1 cellular context compared by ENCODE assay signal in the genomic region with DNA sequence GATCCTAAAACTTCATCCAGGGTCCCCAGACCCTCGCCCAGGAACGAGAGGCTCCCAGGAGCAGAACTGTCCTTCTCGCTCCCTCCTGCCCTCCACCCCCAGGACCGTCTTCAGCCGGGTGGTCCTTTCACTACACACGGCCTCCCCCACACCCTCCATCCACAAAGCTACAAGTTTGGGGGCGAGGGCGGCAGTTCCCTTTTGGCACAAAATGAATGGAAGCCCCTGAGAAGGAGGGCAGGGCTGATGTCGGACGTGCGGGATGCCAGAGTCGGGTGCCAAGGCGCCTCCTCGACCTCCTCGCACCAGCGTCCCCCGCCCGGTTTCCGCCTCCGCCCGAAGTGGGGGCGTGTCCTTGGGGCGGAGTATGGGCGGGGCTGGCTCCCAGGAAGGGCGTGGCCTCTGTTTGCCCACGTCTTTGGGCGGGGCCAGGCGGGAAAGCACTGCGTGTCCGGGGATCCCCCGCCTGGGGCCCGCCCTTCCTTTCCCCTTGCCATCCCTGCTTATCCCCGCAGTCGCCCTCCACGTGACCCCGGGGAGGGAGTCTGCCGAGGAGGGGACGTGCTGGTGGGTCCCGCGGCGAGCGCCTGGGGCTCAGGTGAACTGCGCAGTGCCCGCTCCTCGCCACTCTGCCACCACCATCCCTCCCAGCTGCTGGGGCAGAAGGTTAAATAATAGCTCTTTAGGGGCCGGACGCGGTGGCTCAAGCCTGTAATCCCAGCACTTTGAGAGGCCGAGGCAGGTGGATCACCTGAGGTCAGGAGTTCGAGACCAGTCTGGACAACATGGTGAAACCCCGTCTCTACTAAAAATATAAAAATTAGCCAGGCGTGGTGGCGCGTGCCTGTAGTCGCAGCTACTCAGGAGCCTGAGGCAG.
A peak's percentile ranks its signal among the peaks of the same experiment; 100 is the strongest.
TF ChIP-seq lines count a peak whose summit lies in the region.

No MANE protein-coding gene starts in this region.

TF ChIP-seq in HepG2, 621 proteins besides CTCF, POLR2A, EP300 and RAD21 (continued from another document):
- TF ChIP-seq ZFP36L1 (CRISPR knock-in tag; IDR thresholded peaks at IDR 0.05) (0 out of 2 replicates have a peak, but pooled peaks have one; percentile 49), NR2F1 (CRISPR knock-in tag; IDR thresholded peaks at IDR 0.05) (peak in 1 of 2 experiments; percentile 28; a peak in 1 of 4 replicates), ZNF549 (CRISPR knock-in tag; IDR thresholded peaks at IDR 0.05) (no peak), ZNF891 (CRISPR knock-in tag; IDR thresholded peaks at IDR 0.05) (peak; percentile 95), NR2C2 (CRISPR knock-in tag; IDR thresholded peaks at IDR 0.05; ENCODE audit: borderline replicate concordance) (no peak), MED13 (CRISPR knock-in tag; IDR thresholded peaks at IDR 0.05) (no peak; the same call in 1 of the 2 replicates), CEBPG (CRISPR knock-in tag; IDR thresholded peaks at IDR 0.05) (no peak), FOXA1 (IDR thresholded peaks at IDR 0.05) (no peak), FOXA1 (CRISPR knock-in tag; IDR thresholded peaks at IDR 0.05) (no peak), HNRNPLL (IDR thresholded peaks at IDR 0.05; ENCODE audit: low read depth, low read length, poor library complexity, severe bottlenecking) (peak; percentile 60), MXD4 (CRISPR knock-in tag; IDR thresholded peaks at IDR 0.05) (0 out of 2 replicates have a peak, but pooled peaks have one; percentile 58), YEATS2 (CRISPR knock-in tag; IDR thresholded peaks at IDR 0.05; ENCODE audit: borderline replicate concordance) (0 out of 2 replicates have a peak, but pooled peaks have one; percentile 69), EEA1 (CRISPR knock-in tag; IDR thresholded peaks at IDR 0.05; ENCODE audit: borderline replicate concordance) (peak; percentile 67; the same call in 1 of the 2 replicates), AKAP8 (CRISPR knock-in tag; IDR thresholded peaks at IDR 0.05) (no peak; the same call in 1 of the 2 replicates), ERF (CRISPR knock-in tag; IDR thresholded peaks at IDR 0.05) (peak; percentile 50; the same call in 1 of the 2 replicates), ZMYM2 (CRISPR knock-in tag; IDR thresholded peaks at IDR 0.05) (peak; percentile 95), ZNF224 (CRISPR knock-in tag; IDR thresholded peaks at IDR 0.05) (peak; percentile 63; the same call in 1 of the 2 replicates)
- TF ChIP-seq, protein P1, sequence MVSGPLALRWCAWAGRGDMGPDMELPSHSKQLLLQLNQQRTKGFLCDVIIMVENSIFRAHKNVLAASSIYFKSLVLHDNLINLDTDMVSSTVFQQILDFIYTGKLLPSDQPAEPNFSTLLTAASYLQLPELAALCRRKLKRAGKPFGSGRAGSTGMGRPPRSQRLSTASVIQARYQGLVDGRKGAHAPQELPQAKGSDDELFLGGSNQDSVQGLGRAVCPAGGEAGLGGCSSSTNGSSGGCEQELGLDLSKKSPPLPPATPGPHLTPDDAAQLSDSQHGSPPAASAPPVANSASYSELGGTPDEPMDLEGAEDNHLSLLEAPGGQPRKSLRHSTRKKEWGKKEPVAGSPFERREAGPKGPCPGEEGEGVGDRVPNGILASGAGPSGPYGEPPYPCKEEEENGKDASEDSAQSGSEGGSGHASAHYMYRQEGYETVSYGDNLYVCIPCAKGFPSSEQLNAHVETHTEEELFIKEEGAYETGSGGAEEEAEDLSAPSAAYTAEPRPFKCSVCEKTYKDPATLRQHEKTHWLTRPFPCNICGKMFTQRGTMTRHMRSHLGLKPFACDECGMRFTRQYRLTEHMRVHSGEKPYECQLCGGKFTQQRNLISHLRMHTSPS (CRISPR knock-in tag; IDR thresholded peaks at IDR 0.05; ENCODE audit: low read depth): peak; percentile 62; the same call in 1 of the 2 replicates
- TF ChIP-seq, protein P2, sequence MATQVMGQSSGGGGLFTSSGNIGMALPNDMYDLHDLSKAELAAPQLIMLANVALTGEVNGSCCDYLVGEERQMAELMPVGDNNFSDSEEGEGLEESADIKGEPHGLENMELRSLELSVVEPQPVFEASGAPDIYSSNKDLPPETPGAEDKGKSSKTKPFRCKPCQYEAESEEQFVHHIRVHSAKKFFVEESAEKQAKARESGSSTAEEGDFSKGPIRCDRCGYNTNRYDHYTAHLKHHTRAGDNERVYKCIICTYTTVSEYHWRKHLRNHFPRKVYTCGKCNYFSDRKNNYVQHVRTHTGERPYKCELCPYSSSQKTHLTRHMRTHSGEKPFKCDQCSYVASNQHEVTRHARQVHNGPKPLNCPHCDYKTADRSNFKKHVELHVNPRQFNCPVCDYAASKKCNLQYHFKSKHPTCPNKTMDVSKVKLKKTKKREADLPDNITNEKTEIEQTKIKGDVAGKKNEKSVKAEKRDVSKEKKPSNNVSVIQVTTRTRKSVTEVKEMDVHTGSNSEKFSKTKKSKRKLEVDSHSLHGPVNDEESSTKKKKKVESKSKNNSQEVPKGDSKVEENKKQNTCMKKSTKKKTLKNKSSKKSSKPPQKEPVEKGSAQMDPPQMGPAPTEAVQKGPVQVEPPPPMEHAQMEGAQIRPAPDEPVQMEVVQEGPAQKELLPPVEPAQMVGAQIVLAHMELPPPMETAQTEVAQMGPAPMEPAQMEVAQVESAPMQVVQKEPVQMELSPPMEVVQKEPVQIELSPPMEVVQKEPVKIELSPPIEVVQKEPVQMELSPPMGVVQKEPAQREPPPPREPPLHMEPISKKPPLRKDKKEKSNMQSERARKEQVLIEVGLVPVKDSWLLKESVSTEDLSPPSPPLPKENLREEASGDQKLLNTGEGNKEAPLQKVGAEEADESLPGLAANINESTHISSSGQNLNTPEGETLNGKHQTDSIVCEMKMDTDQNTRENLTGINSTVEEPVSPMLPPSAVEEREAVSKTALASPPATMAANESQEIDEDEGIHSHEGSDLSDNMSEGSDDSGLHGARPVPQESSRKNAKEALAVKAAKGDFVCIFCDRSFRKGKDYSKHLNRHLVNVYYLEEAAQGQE (IDR thresholded peaks at IDR 0.05; ENCODE audit: borderline replicate concordance in 1 of 2, low read depth in 1 of 2, low read length in 2 of 2): 0 out of 4 replicates have a peak, but pooled peaks of 1 of the 2 experiments have one; percentile 25
- TF ChIP-seq, protein P3, sequence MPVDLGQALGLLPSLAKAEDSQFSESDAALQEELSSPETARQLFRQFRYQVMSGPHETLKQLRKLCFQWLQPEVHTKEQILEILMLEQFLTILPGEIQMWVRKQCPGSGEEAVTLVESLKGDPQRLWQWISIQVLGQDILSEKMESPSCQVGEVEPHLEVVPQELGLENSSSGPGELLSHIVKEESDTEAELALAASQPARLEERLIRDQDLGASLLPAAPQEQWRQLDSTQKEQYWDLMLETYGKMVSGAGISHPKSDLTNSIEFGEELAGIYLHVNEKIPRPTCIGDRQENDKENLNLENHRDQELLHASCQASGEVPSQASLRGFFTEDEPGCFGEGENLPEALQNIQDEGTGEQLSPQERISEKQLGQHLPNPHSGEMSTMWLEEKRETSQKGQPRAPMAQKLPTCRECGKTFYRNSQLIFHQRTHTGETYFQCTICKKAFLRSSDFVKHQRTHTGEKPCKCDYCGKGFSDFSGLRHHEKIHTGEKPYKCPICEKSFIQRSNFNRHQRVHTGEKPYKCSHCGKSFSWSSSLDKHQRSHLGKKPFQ (CRISPR knock-in tag; IDR thresholded peaks at IDR 0.05; ENCODE audit: insufficient replicate concordance): peak; percentile 70
- TF ChIP-seq, protein P4, sequence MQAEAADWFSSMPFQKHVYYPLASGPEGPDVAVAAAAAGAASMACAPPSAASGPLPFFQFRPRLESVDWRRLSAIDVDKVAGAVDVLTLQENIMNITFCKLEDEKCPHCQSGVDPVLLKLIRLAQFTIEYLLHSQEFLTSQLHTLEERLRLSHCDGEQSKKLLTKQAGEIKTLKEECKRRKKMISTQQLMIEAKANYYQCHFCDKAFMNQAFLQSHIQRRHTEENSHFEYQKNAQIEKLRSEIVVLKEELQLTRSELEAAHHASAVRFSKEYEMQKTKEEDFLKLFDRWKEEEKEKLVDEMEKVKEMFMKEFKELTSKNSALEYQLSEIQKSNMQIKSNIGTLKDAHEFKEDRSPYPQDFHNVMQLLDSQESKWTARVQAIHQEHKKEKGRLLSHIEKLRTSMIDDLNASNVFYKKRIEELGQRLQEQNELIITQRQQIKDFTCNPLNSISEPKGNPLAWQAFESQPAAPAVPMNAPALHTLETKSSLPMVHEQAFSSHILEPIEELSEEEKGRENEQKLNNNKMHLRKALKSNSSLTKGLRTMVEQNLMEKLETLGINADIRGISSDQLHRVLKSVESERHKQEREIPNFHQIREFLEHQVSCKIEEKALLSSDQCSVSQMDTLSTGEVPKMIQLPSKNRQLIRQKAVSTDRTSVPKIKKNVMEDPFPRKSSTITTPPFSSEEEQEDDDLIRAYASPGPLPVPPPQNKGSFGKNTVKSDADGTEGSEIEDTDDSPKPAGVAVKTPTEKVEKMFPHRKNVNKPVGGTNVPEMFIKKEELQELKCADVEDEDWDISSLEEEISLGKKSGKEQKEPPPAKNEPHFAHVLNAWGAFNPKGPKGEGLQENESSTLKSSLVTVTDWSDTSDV (CRISPR knock-in tag; IDR thresholded peaks at IDR 0.05): peak; percentile 64; the same call in 1 of the 2 replicates
- TF ChIP-seq, protein P5, sequence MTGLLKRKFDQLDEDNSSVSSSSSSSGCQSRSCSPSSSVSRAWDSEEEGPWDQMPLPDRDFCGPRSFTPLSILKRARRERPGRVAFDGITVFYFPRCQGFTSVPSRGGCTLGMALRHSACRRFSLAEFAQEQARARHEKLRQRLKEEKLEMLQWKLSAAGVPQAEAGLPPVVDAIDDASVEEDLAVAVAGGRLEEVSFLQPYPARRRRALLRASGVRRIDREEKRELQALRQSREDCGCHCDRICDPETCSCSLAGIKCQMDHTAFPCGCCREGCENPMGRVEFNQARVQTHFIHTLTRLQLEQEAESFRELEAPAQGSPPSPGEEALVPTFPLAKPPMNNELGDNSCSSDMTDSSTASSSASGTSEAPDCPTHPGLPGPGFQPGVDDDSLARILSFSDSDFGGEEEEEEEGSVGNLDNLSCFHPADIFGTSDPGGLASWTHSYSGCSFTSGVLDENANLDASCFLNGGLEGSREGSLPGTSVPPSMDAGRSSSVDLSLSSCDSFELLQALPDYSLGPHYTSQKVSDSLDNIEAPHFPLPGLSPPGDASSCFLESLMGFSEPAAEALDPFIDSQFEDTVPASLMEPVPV (CRISPR knock-in tag; IDR thresholded peaks at IDR 0.05): peak; percentile 70; the same call in 1 of the 2 replicates
